ENCODE assay signal across 9 cellular contexts in genomic region chr14:103624860-103625259, GRCh38. TPM values are rescaled to one million over a fixed set of nuclear protein-coding genes. Genes with fewer than 3 reads are reported as not detected.
A peak's percentile ranks its signal among the peaks of the same experiment; 100 is the strongest.
DNase-seq lines count a peak whose midpoint lies in the region; ATAC-seq and TF ChIP-seq lines count a peak whose summit lies in the region.
"Had no signal": no experiment of that assay in that cellular context is flagged by ENCODE, and none has a peak within 500 bp of the region (broad histone marks: within the 10 kb centered on the region; RNA-seq: fewer than 3 reads in every experiment).

No MANE protein-coding gene starts in this region.

- DNase-seq in activated CD4-positive, alpha-beta T cell treated with anti-CD3 and anti-CD28 coated beads for 48 hours: peak; percentile 26
- DNase-seq in activated CD4-positive, alpha-beta T cell treated with anti-CD3 and anti-CD28 coated beads, Interleukin-2, amount 50 U/mL, for 1 hour: no peak
- peak; percentile 39 for DNase-seq in UCSD-AML1 (lab: John Stamatoyannopoulos, UW; ENCODE audit: unreplicated experiment)
- DNase-seq in fibroblast of pulmonary artery (ENCODE audit: low read depth): peak; percentile 51
- peak; percentile 55 to 69 for DNase-seq in gastrocnemius medialis
- no peak for DNase-seq in NOMO-1 (lab: John Stamatoyannopoulos, UW; ENCODE audit: unreplicated experiment in 2 of 2)
- no peak for DNase-seq in NCI-H774 (lab: John Stamatoyannopoulos, UW)

- no peak overlapping the region for H3K4me3 ChIP-seq in fibroblast of pulmonary artery (replicated peaks; ENCODE audit: low read depth, low read length)
- H3K4me3 ChIP-seq in gastrocnemius medialis: no peak overlapping the region

- peaks cover 19 to 27% of the 10 kb centered on the region in 2 donors for H3K4me1 ChIP-seq in gastrocnemius medialis

- in situ Hi-C loops in gastrocnemius medialis (cut with MboI; ENCODE audit: low sequenced_read_pairs in 4 of 4): no loop called here

- TF ChIP-seq CTCF in fibroblast of pulmonary artery (IDR thresholded peaks at IDR 0.05; ENCODE audit: low read length, missing control alignments) (no peak), gastrocnemius medialis (IDR thresholded peaks at IDR 0.05 in 4 of 5, conservative IDR thresholded peaks at IDR 0.05 in 1 of 5) (no peak)

- H3K36me3 ChIP-seq in gastrocnemius medialis: no peaks in the 10 kb centered on the region

- H3K27me3 ChIP-seq in gastrocnemius medialis: no peaks in the 10 kb centered on the region

- H3K9me3 ChIP-seq in gastrocnemius medialis: no peaks in the 10 kb centered on the region

- peak overlapping the region; percentile 56 to 63 (median 60) for H3K27ac ChIP-seq in gastrocnemius medialis
- H3K27ac ChIP-seq: C4-2B had no signal

- TF ChIP-seq POLR2A in gastrocnemius medialis (IDR thresholded peaks at IDR 0.05): peak in 1 of 2 donors; percentile 17

- ATAC-seq in gastrocnemius medialis (no peak), GM21717 (IDR thresholded peaks at IDR 0.05; ENCODE audit: unreplicated experiment) (no peak)

- intact Hi-C loops in gastrocnemius medialis (cut with DNase I; ENCODE audit: low total_unique reads): loop anchor here (5.0 kb wide), 1 partner anchor 238 kb away; the partner anchor contains the start of gene MARK3

RNA-seq across cellular contexts. Expression of gene KLC1, which starts 4.2 kb away (rescaled TPM):
- 100 to 1,000 TPM; 217 to 398 (median 309) TPM for total RNA-seq in gastrocnemius medialis

Comparison
In these comparisons a context has a peak if more than half of its experiments do, and no peak if none do; other contexts are left out.
1. DNase-seq: peak in activated CD4-positive, alpha-beta T cell treated with anti-CD3 and anti-CD28 coated beads for 48 hours (single experiment), UCSD-AML1 (single experiment), fibroblast of pulmonary artery (single experiment) and gastrocnemius medialis (2 of 2); none in activated CD4-positive, alpha-beta T cell treated with anti-CD3 and anti-CD28 coated beads, Interleukin-2, amount 50 U/mL, for 1 hour (single experiment), NOMO-1 (0 of 2) and NCI-H774 (single experiment).